In genomic region chr19:6273701-6274601, GRCh38 we compare ENCODE assay signal across 1 cellular context.
A peak's percentile ranks its signal among the peaks of the same experiment; 100 is the strongest.
TF ChIP-seq lines count a peak whose summit lies in the region.

No MANE protein-coding gene starts in this region.

TF ChIP-seq in SK-N-SH, 30 proteins besides CTCF, POLR2A, EP300 and RAD21 (continued from another document):
- TF ChIP-seq REST (IDR thresholded peaks at IDR 0.05; ENCODE audit: low read depth, low read length) = 0 out of 2 replicates have a peak, but pooled peaks have one; percentile 6
- TF ChIP-seq EZH2phosphoT487 (IDR thresholded peaks at IDR 0.05; ENCODE audit: borderline replicate concordance, low read depth) = no peak
- no peak for TF ChIP-seq RFX5 (IDR thresholded peaks at IDR 0.05; ENCODE audit: low read length)
- TF ChIP-seq GATA2 (CRISPR knock-in tag; IDR thresholded peaks at IDR 0.05) = no peak; the same call in 1 of the 2 replicates
- no peak for TF ChIP-seq TAF1 (IDR thresholded peaks at IDR 0.05; ENCODE audit: borderline replicate concordance, low read depth, low read length)
- 0 out of 2 replicates have a peak, but pooled peaks have one; percentile 11 for TF ChIP-seq GABPA (IDR thresholded peaks at IDR 0.05; ENCODE audit: low read depth)
- no peak for TF ChIP-seq CHD2 (IDR thresholded peaks at IDR 0.05; ENCODE audit: low read length, partially characterized antibody)
